In the genomic region with DNA sequence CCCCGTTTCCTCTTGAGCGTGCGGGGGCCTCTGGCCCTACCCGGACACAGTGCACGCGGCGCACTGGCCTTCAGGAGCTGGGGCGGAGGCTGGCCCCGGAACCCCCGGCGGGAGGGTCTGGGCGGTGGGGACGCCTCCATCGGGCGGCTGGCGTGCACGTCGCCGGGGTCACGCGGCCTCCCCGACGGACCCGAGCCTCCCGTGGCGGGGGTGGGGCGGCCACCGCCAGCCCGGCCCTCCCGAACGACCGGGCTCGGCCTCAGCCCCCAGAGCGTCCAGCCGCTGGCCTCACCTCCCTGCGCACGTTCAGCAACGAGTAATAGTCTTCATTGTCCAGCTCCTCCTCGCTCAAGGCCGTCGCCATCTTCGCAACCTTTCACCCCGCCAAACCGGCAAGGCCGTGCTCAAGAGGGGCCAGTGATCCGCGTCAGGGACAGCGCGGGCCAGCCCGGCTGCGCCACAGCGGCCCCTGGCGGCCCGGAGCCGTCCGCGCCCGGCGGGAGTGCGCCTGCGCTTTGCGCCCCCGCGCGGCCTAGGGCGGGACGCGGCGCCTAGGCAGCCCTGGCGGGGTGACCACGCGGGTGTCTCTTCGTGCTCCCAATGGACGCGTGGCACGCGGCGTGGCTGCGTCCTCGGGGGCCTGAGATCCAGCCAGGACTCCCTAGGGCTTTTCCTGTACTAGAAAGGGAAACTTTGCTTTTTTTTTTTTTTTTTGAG, we compare ENCODE assay signal across 1 cellular context.
TF ChIP-seq lines count a peak whose summit lies in the region.

A gene with protein sequence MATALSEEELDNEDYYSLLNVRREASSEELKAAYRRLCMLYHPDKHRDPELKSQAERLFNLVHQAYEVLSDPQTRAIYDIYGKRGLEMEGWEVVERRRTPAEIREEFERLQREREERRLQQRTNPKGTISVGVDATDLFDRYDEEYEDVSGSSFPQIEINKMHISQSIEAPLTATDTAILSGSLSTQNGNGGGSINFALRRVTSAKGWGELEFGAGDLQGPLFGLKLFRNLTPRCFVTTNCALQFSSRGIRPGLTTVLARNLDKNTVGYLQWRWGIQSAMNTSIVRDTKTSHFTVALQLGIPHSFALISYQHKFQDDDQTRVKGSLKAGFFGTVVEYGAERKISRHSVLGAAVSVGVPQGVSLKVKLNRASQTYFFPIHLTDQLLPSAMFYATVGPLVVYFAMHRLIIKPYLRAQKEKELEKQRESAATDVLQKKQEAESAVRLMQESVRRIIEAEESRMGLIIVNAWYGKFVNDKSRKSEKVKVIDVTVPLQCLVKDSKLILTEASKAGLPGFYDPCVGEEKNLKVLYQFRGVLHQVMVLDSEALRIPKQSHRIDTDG (minus strand): TSS at position 380 of the 717 bp plus-strand sequence. CDS start 16 bp downstream, at position 364.

TF ChIP-seq in K562, 482 proteins besides CTCF, POLR2A, EP300 and RAD21 (continued from another document and continues in another):
- TF ChIP-seq, protein P1, sequence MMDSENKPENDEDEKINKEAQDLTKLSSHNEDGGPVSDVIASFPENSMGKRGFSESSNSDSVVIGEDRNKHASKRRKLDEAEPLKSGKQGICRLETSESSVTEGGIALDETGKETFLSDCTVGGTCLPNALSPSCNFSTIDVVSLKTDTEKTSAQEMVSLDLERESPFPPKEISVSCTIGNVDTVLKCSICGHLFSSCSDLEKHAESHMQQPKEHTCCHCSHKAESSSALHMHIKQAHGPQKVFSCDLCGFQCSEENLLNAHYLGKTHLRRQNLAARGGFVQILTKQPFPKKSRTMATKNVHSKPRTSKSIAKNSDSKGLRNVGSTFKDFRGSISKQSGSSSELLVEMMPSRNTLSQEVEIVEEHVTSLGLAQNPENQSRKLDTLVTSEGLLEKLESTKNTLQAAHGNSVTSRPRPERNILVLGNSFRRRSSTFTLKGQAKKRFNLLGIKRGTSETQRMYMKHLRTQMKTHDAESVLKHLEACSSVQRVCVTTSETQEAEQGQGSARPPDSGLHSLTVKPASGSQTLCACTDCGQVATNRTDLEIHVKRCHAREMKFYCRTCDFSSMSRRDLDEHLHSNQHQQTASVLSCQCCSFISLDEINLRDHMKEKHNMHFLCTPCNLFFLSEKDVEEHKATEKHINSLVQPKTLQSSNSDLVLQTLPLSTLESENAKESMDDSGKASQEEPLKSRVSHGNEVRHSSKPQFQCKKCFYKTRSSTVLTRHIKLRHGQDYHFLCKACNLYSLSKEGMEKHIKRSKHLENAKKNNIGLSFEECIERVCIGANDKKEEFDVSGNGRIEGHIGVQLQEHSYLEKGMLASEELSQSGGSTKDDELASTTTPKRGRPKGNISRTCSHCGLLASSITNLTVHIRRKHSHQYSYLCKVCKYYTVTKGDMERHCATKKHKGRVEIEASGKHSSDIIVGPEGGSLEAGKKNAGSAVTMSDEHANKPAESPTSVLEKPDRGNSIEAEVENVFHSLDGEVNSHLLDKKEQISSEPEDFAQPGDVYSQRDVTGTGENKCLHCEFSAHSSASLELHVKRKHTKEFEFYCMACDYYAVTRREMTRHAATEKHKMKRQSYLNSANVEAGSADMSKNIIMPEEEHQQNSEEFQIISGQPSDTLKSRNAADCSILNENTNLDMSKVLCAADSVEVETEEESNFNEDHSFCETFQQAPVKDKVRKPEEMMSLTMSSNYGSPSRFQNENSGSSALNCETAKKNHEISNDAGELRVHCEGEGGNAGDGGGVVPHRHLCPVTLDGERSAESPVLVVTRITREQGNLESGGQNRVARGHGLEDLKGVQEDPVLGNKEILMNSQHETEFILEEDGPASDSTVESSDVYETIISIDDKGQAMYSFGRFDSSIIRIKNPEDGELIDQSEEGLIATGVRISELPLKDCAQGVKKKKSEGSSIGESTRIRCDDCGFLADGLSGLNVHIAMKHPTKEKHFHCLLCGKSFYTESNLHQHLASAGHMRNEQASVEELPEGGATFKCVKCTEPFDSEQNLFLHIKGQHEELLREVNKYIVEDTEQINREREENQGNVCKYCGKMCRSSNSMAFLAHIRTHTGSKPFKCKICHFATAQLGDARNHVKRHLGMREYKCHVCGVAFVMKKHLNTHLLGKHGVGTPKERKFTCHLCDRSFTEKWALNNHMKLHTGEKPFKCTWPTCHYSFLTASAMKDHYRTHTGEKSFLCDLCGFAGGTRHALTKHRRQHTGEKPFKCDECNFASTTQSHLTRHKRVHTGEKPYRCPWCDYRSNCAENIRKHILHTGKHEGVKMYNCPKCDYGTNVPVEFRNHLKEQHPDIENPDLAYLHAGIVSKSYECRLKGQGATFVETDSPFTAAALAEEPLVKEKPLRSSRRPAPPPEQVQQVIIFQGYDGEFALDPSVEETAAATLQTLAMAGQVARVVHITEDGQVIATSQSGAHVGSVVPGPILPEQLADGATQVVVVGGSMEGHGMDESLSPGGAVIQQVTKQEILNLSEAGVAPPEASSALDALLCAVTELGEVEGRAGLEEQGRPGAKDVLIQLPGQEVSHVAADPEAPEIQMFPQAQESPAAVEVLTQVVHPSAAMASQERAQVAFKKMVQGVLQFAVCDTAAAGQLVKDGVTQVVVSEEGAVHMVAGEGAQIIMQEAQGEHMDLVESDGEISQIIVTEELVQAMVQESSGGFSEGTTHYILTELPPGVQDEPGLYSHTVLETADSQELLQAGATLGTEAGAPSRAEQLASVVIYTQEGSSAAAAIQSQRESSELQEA (IDR thresholded peaks at IDR 0.05; ENCODE audit: low read depth), result no peak; the same call in 1 of the 2 replicates
- TF ChIP-seq CUX1 (CRISPR knock-in tag; IDR thresholded peaks at IDR 0.05) (peak; percentile 75; the same call in 1 of the 2 replicates), CREM (IDR thresholded peaks at IDR 0.05; ENCODE audit: low read depth) (peak; percentile 95), SP1 (CRISPR knock-in tag; IDR thresholded peaks at IDR 0.05) (peak; percentile 79), MECOM (CRISPR knock-in tag; IDR thresholded peaks at IDR 0.05) (peak; percentile 81; the same call in 1 of the 2 replicates), CSDE1 (IDR thresholded peaks at IDR 0.05) (no peak), TFE3 (CRISPR knock-in tag; IDR thresholded peaks at IDR 0.05) (no peak), PML (IDR thresholded peaks at IDR 0.05; ENCODE audit: low read length) (peak; percentile 66; the same call in 1 of the 2 replicates), ZBTB40 (IDR thresholded peaks at IDR 0.05) (peak; percentile 48), ZBTB40 (CRISPR knock-in tag; IDR thresholded peaks at IDR 0.05) (peak; percentile 82), ATF7 (IDR thresholded peaks at IDR 0.05) (peak; percentile 88; the same call in 1 of the 2 replicates)
